Comparison of ENCODE assay signal across 8 cellular contexts in the genomic region with DNA sequence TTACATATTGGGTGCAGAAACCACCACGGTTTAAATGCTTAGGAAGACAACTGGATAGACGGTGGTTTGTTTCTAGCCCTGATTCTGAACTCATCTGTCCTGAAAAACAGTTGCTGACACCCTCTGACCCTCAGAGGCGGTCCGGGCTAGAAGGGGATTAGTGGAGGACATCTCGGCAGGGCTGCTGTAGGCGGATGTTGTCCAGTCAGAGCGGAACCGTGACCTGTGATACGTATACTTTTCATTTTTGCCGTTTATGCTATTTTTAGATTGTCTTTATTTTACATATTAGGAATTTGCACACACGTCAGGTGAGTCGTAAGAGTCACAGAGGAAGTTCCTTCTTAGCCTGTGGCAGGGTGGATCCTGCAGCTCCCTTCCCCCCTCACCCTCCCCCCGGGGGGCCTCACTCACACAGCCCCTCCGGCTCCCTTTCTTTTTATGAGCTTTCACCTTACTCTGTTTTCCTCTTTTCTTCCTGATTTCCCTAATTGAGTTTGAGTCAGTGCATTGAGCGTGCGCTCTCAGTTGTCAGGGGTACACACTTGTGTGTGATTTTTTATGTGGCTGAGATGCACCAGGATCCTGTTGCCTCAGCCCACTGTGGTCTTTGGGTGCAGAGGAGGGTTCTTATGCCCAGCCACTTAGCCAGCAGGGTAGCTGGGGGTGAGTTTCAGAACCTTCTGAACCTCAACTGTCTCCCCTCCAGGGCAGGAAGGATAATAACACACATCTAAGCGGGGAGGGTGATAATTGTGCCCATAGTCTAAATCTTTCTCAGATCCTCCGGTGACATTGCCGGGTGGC.
DNase-seq lines count a peak whose midpoint lies in the region; TF ChIP-seq lines count a peak whose summit lies in the region.

No MANE protein-coding gene starts in this region.

- H3K36me3 ChIP-seq in brain microvascular endothelial cell (replicated peaks), result no peaks in the 10 kb centered on the region

- H3K27me3 ChIP-seq in brain microvascular endothelial cell (replicated peaks), result no peaks in the 10 kb centered on the region

- H3K4me1 Mint-ChIP-seq in chondrocyte (ENCODE audit: low read depth), result peaks cover 58% of the 10 kb centered on the region
- H3K4me1 Mint-ChIP-seq in stimulated activated naive CD8-positive, alpha-beta T cell treated with anti-CD3 and anti-CD28 coated beads, Interleukin-15, Interleukin-2, amounts not matched to agents 100 ng/mL and 50 ng/mL, for 24 hours (ENCODE audit: low read depth), result peaks cover 91% of the 10 kb centered on the region

- no peak overlapping the region for H3K4me3 Mint-ChIP-seq in chondrocyte (ENCODE audit: unreplicated experiment)
- peak overlapping the region; percentile 77 for H3K4me3 Mint-ChIP-seq in stimulated activated naive CD8-positive, alpha-beta T cell treated with anti-CD3 and anti-CD28 coated beads, Interleukin-15, Interleukin-2, amounts not matched to agents 100 ng/mL and 50 ng/mL, for 24 hours

- in situ Hi-C loops in brain microvascular endothelial cell (cut with HindIII; ENCODE audit: low pct_ligation_motif_present, low sequenced_read_pairs), result no loop called here

- H3K4me3 ChIP-seq in Jurkat, Clone E6-1 (ENCODE audit: low read length), result peak overlapping the region; percentile 40
- no peak overlapping the region for H3K4me3 ChIP-seq in brain microvascular endothelial cell (ENCODE audit: low read depth, low read length)

- DNase-seq in SKM-1 treated with dmso at 0.1 percent for 144 hours (lab: John Stamatoyannopoulos, UW; ENCODE audit: unreplicated experiment), result peak; percentile 45
- DNase-seq in SKM-1 (lab: John Stamatoyannopoulos, UW; ENCODE audit: unreplicated experiment), result no peak
- DNase-seq in Jurkat, Clone E6-1 (ENCODE audit: low read depth, low spot score), result peak; percentile 83
- no peak for DNase-seq in chondrocyte (ENCODE audit: low spot score)
- DNase-seq in DMS 273 treated with DMSO at 0.1 percent for 48 hours (lab: John Stamatoyannopoulos, UW), result no peak
- no peak for DNase-seq in iPS-NIHi11 (ENCODE audit: low spot score)
- DNase-seq in brain microvascular endothelial cell, result no peak

- no peaks in the 10 kb centered on the region for H3K9me3 Mint-ChIP-seq in chondrocyte (ENCODE audit: low read depth)
- H3K9me3 Mint-ChIP-seq in stimulated activated naive CD8-positive, alpha-beta T cell treated with anti-CD3 and anti-CD28 coated beads, Interleukin-15, Interleukin-2, amounts not matched to agents 100 ng/mL and 50 ng/mL, for 24 hours, result peaks cover 3% of the 10 kb centered on the region

- no peak for TF ChIP-seq CTCF in chondrocyte (IDR thresholded peaks at IDR 0.05)
- TF ChIP-seq CTCF in brain microvascular endothelial cell (IDR thresholded peaks at IDR 0.05; ENCODE audit: low read depth, low read length, missing control alignments), result no peak

- H3K27ac Mint-ChIP-seq in chondrocyte (ENCODE audit: unreplicated experiment), result peak overlapping the region; percentile 36
- peak overlapping the region; percentile 97 for H3K27ac Mint-ChIP-seq in stimulated activated naive CD8-positive, alpha-beta T cell treated with anti-CD3 and anti-CD28 coated beads, Interleukin-15, Interleukin-2, amounts not matched to agents 100 ng/mL and 50 ng/mL, for 24 hours

- H3K36me3 Mint-ChIP-seq in chondrocyte (ENCODE audit: low read depth), result peaks cover 3% of the 10 kb centered on the region
- peaks cover 38% of the 10 kb centered on the region for H3K36me3 Mint-ChIP-seq in stimulated activated naive CD8-positive, alpha-beta T cell treated with anti-CD3 and anti-CD28 coated beads, Interleukin-15, Interleukin-2, amounts not matched to agents 100 ng/mL and 50 ng/mL, for 24 hours (ENCODE audit: low read depth)

- no peak overlapping the region for H3K27ac ChIP-seq in brain microvascular endothelial cell

- no peaks in the 10 kb centered on the region for H3K27me3 Mint-ChIP-seq in chondrocyte (ENCODE audit: low read depth)
- no peaks in the 10 kb centered on the region for H3K27me3 Mint-ChIP-seq in stimulated activated naive CD8-positive, alpha-beta T cell treated with anti-CD3 and anti-CD28 coated beads, Interleukin-15, Interleukin-2, amounts not matched to agents 100 ng/mL and 50 ng/mL, for 24 hours

Comparison
In these comparisons a context has a peak if more than half of its experiments do, and no peak if none do; other contexts are left out.
1. DNase-seq: peak in SKM-1 treated with dmso at 0.1 percent for 144 hours (single experiment) and Jurkat, Clone E6-1 (single experiment); none in SKM-1 (single experiment), chondrocyte (single experiment), DMS 273 treated with DMSO at 0.1 percent for 48 hours (single experiment), iPS-NIHi11 (single experiment) and brain microvascular endothelial cell (single experiment).